9 cellular contexts compared by ENCODE assay signal in genomic region chr11:92439133-92439532, GRCh38.
"Had no signal": no experiment of that assay in that cellular context is flagged by ENCODE, and none has a peak within 500 bp of the region (broad histone marks: within the 10 kb centered on the region; RNA-seq: fewer than 3 reads in every experiment).

No MANE protein-coding gene starts in this region.

- H3K36me3 ChIP-seq: HAP-1 had no signal

- H3K4me3 Mint-ChIP-seq: HFFc6, IgD-negative memory B cell had no signal

- H3K9me3 ChIP-seq: HAP-1 had no signal

- H3K27ac ChIP-seq: HL-60 had no signal

- H3K27ac Mint-ChIP-seq: HFFc6, IgD-negative memory B cell had no signal

- H3K4me1 Mint-ChIP-seq: IgD-negative memory B cell had no signal

- ATAC-seq: HCT116, HepG2 had no signal

- DNase-seq: GOT3, H7, HFFc6, KBM-7 had no signal

- H3K36me3 Mint-ChIP-seq: IgD-negative memory B cell had no signal

- H3K4me1 ChIP-seq: HAP-1 had no signal

- H3K4me3 ChIP-seq: HAP-1 had no signal
